1 cellular context compared by ENCODE assay signal in the genomic region with DNA sequence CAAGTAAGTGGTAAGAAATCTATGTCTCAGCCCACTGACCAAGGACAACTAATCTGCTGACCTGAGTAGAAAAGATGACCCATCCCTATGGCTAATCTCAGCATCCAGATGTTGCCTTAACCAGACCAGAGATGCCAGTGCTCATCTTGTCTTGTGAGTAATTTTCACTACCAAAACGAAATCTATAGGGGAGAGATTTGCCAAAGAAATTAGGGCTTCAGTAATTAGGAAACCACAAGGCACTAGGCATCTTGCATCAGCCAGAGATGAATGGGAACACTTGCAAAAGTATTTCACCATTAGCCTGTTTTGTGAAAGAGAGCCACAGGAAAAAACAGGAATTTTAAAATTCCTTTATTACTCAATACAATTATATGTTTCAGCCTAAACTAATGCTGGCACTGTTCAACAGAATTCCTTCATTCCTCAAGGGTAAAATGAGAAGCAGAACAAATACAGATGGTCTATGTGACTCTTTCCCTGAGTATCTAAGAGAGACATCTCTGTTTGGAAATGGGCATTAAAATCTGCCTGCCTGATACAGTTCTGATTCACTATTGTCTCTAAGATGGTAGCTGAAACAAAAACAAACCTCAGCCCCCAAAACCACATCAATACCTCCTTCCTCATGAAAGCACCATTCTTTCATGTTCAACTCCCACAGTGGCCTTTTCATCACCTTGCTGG.
TF ChIP-seq lines count a peak whose summit lies in the region.

No MANE protein-coding gene starts in this region.

TF ChIP-seq in IMR-90, 13 proteins besides CTCF, POLR2A, EP300 and RAD21 (continued from another document):
- TF ChIP-seq MXI1 (IDR thresholded peaks at IDR 0.05; ENCODE audit: borderline replicate concordance, low read depth, low read length) (no peak), CEBPB (IDR thresholded peaks at IDR 0.05; ENCODE audit: low read depth, low read length) (peak; percentile 80), FOS (IDR thresholded peaks at IDR 0.05; ENCODE audit: low read depth, low read length) (peak; percentile 4; the same call in 1 of the 2 replicates)
